ENCODE assay signal across 1 cellular context in the genomic region with DNA sequence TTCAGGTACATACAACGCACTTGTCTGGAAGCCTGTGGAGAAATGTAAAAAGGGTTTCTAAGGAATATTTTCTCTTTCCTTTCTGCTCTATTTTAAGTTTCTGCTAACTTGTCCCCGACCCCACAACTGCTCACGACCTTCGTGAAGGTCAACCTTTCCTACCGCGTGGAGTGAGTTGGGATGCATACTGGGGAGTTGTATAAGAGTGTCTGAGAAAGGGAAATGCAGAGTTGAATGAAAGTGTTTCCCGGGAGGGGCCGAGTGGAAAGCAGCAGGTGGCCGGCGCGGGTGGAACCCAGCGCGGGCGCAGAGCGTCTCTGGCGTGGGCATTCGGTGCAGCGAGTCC.
TF ChIP-seq lines count a peak whose summit lies in the region.

No MANE protein-coding gene starts in this region.

TF ChIP-seq in SK-N-SH treated with all-trans-retinoic acid at 6 μM for 48 hours, 23 proteins besides CTCF, POLR2A, EP300 and RAD21 (continued from another document):
- TF ChIP-seq, protein P1, sequence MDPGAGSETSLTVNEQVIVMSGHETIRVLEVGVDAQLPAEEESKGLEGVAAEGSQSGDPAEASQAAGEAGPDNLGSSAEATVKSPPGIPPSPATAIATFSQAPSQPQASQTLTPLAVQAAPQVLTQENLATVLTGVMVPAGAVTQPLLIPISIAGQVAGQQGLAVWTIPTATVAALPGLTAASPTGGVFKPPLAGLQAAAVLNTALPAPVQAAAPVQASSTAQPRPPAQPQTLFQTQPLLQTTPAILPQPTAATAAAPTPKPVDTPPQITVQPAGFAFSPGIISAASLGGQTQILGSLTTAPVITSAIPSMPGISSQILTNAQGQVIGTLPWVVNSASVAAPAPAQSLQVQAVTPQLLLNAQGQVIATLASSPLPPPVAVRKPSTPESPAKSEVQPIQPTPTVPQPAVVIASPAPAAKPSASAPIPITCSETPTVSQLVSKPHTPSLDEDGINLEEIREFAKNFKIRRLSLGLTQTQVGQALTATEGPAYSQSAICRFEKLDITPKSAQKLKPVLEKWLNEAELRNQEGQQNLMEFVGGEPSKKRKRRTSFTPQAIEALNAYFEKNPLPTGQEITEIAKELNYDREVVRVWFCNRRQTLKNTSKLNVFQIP (CRISPR knock-in tag; IDR thresholded peaks at IDR 0.05; ENCODE audit: borderline replicate concordance, low read depth), result no peak
- TF ChIP-seq RARB (CRISPR knock-in tag; IDR thresholded peaks at IDR 0.05) (no peak), SNAI2 (CRISPR knock-in tag; IDR thresholded peaks at IDR 0.05) (no peak)
- TF ChIP-seq, protein P2, sequence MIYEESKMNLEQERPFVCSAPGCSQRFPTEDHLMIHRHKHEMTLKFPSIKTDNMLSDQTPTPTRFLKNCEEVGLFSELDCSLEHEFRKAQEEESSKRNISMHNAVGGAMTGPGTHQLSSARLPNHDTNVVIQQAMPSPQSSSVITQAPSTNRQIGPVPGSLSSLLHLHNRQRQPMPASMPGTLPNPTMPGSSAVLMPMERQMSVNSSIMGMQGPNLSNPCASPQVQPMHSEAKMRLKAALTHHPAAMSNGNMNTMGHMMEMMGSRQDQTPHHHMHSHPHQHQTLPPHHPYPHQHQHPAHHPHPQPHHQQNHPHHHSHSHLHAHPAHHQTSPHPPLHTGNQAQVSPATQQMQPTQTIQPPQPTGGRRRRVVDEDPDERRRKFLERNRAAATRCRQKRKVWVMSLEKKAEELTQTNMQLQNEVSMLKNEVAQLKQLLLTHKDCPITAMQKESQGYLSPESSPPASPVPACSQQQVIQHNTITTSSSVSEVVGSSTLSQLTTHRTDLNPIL (CRISPR knock-in tag; IDR thresholded peaks at IDR 0.05; ENCODE audit: low read depth), result no peak
